1 cellular context compared by ENCODE assay signal in genomic region chr19:45255611-45256157, GRCh38.
TF ChIP-seq lines count a peak whose summit lies in the region.

No MANE protein-coding gene starts in this region.

TF ChIP-seq in K562, 482 proteins besides CTCF, POLR2A, EP300 and RAD21:
- TF ChIP-seq NR1H2 (CRISPR knock-in tag; IDR thresholded peaks at IDR 0.05) (no peak), JUN (IDR thresholded peaks at IDR 0.05; ENCODE audit: borderline replicate concordance, low read depth, low read length) (no peak), JUN (CRISPR knock-in tag; IDR thresholded peaks at IDR 0.05; ENCODE audit: borderline replicate concordance) (0 out of 2 replicates have a peak, but pooled peaks have one; percentile 31), EGR1 (conservative IDR thresholded peaks at IDR 0.05) (peak; percentile 59), ZBTB33 (CRISPR knock-in tag; IDR thresholded peaks at IDR 0.05) (peak; percentile 60), SMARCB1 (IDR thresholded peaks at IDR 0.05; ENCODE audit: insufficient read length, low read depth) (no peak), ZNF274 (IDR thresholded peaks at IDR 0.05; ENCODE audit: borderline replicate concordance, low read depth, low read length) (no peak), CBFA2T3 (IDR thresholded peaks at IDR 0.05) (0 out of 2 replicates have a peak, but pooled peaks have one; percentile 8), BCLAF1 (IDR thresholded peaks at IDR 0.05; ENCODE audit: borderline replicate concordance in 1 of 2, control insufficient read depth in 1 of 2, low read depth in 2 of 2, low read length in 1 of 2) (no peak), BHLHE40 (IDR thresholded peaks at IDR 0.05; ENCODE audit: low read length) (0 out of 2 replicates have a peak, but pooled peaks have one; percentile 19), UBTF (IDR thresholded peaks at IDR 0.05; ENCODE audit: borderline replicate concordance in 1 of 2, low read depth in 2 of 2, low read length in 2 of 2) (0 out of 4 replicates have a peak, but pooled peaks of 1 of the 2 experiments have one; percentile 19), RBM25 (IDR thresholded peaks at IDR 0.05; ENCODE audit: low read depth, low read length, severe bottlenecking) (peak; percentile 21), HDGF (IDR thresholded peaks at IDR 0.05) (0 out of 2 replicates have a peak, but pooled peaks have one; percentile 13)
